ENCODE assay signal across 8 cellular contexts in genomic region chr15:90099868-90100854, GRCh38. TPM values are rescaled to one million over a fixed set of nuclear protein-coding genes. Genes with fewer than 3 reads are reported as not detected.
A peak's percentile ranks its signal among the peaks of the same experiment; 100 is the strongest.
DNase-seq lines count a peak whose midpoint lies in the region; ATAC-seq, FAIRE-seq and TF ChIP-seq lines count a peak whose summit lies in the region.

No MANE protein-coding gene starts in this region.

- FAIRE-seq in RCC 7860 (lab: Jason Lieb, UNC) = no peak

- no peaks in the 10 kb centered on the region for H3K36me3 ChIP-seq in OCI-LY7 (ENCODE audit: insufficient read depth, low read length)
- no peaks in the 10 kb centered on the region for H3K36me3 ChIP-seq in effector memory CD4-positive, alpha-beta T cell (ENCODE audit: control insufficient read depth, insufficient read depth, low read length)
- no peaks in the 10 kb centered on the region for H3K36me3 ChIP-seq in naive thymus-derived CD4-positive, alpha-beta T cell (ENCODE audit: control insufficient read depth in 2 of 3, insufficient read depth in 3 of 3, low read length in 3 of 3)

- H3K9me3 Mint-ChIP-seq in activated CD4-positive, alpha-beta T cell treated with anti-CD3 and anti-CD28 coated beads, Interleukin-2, amount 10 ng/mL, durations not matched to agents 7 days and 5 days = no peaks in the 10 kb centered on the region
- H3K9me3 Mint-ChIP-seq in naive thymus-derived CD4-positive, alpha-beta T cell = peaks cover 0 to 3% (median 0%) of the 10 kb centered on the region in 11 donors

- H3K4me1 Mint-ChIP-seq in activated CD4-positive, alpha-beta T cell treated with anti-CD3 and anti-CD28 coated beads, Interleukin-2, amount 10 ng/mL, durations not matched to agents 7 days and 5 days = peaks cover 71% of the 10 kb centered on the region
- H3K4me1 Mint-ChIP-seq in naive thymus-derived CD4-positive, alpha-beta T cell = peaks cover 61 to 81% (median 69%) of the 10 kb centered on the region in 7 donors

- TF ChIP-seq CTCF in OCI-LY7 (conservative IDR thresholded peaks at IDR 0.05; ENCODE audit: low read length) = no peak

- H3K79me2 ChIP-seq in OCI-LY7 (ENCODE audit: insufficient read depth, low read depth, low read length) = peaks cover 43% of the 10 kb centered on the region

- H2AFZ ChIP-seq in OCI-LY7 (ENCODE audit: low read length) = no peak overlapping the region

- peak overlapping the region; percentile 99 for H3K27ac ChIP-seq in OCI-LY7 (ENCODE audit: low read depth, low read length, poor library complexity, severe bottlenecking)
- H3K27ac ChIP-seq in effector memory CD4-positive, alpha-beta T cell (ENCODE audit: insufficient read depth, low read length, poor library complexity, severe bottlenecking) = peak overlapping the region; percentile 92
- H3K27ac ChIP-seq in naive thymus-derived CD4-positive, alpha-beta T cell (ENCODE audit: low read depth, low read length) = peak overlapping the region; percentile 90

- H3K27me3 Mint-ChIP-seq in activated CD4-positive, alpha-beta T cell treated with anti-CD3 and anti-CD28 coated beads, Interleukin-2, amount 10 ng/mL, durations not matched to agents 7 days and 5 days = peaks cover 2% of the 10 kb centered on the region
- peaks cover 0 to 13% (median 0%) of the 10 kb centered on the region in 5 donors for H3K27me3 Mint-ChIP-seq in naive thymus-derived CD4-positive, alpha-beta T cell

- H3K4me3 ChIP-seq in OCI-LY7 (ENCODE audit: low read depth, low read length, poor library complexity, severe bottlenecking) = peak overlapping the region; percentile 89
- H3K4me3 ChIP-seq in effector memory CD4-positive, alpha-beta T cell (ENCODE audit: insufficient read depth, low read depth, low read length, poor library complexity, severe bottlenecking) = peak overlapping the region; percentile 72
- peak overlapping the region; percentile 78 for H3K4me3 ChIP-seq in naive thymus-derived CD4-positive, alpha-beta T cell (ENCODE audit: low read length)

- BruUV-seq in OCI-LY7 (replicated peaks; lab: Mats Ljungman, UMichigan) = TSS peak; percentile 62

- H3K36me3 Mint-ChIP-seq in activated CD4-positive, alpha-beta T cell treated with anti-CD3 and anti-CD28 coated beads, Interleukin-2, amount 10 ng/mL, durations not matched to agents 7 days and 5 days (ENCODE audit: low read depth) = peaks cover 50% of the 10 kb centered on the region
- H3K36me3 Mint-ChIP-seq in naive thymus-derived CD4-positive, alpha-beta T cell = peaks cover 0 to 35% (median 0%) of the 10 kb centered on the region in 5 donors

- peak overlapping the region; percentile 95 for H3K4me2 ChIP-seq in OCI-LY7 (ENCODE audit: low read length)

- no peak for ATAC-seq in naive thymus-derived CD4-positive, alpha-beta T cell
- no peak for ATAC-seq in GM19395 (IDR thresholded peaks at IDR 0.05; ENCODE audit: unreplicated experiment)

- POLR2A ChIA-PET in activated CD4-positive, alpha-beta T cell treated with anti-CD3 and anti-CD28 coated beads, Interleukin-2, amount 10 ng/mL, durations not matched to agents 7 days and 5 days (lab: Charles Lee) = interaction anchor here (0.7 kb wide), 1 partner anchor 617 kb away, joined by 4 read pairs; the partner anchor contains the start of gene BLM
- POLR2A ChIA-PET in OCI-LY7 (lab: Charles Lee) = interaction anchor here (0.8 to 1.4 kb wide), 6 partner anchors 17 to 831 kb away, joined by 3 to 4 read pairs (median 4); no protein-coding TSS in a partner anchor
- POLR2A ChIA-PET in naive thymus-derived CD4-positive, alpha-beta T cell (lab: Charles Lee) = interaction anchor here (0.9 to 2.2 kb wide), 5 partner anchors 9 to 206 kb away, joined by 3 to 10 read pairs (median 4); partner anchors contain the start of genes AP3S2, SEMA4B and TTLL13

- H3K27ac Mint-ChIP-seq in activated CD4-positive, alpha-beta T cell treated with anti-CD3 and anti-CD28 coated beads, Interleukin-2, amount 10 ng/mL, durations not matched to agents 7 days and 5 days = peak overlapping the region; percentile 96
- peak overlapping the region; percentile 94 to 99 (median 98) for H3K27ac Mint-ChIP-seq in naive thymus-derived CD4-positive, alpha-beta T cell

- peaks cover 77% of the 10 kb centered on the region for H3K4me1 ChIP-seq in OCI-LY7 (ENCODE audit: insufficient read depth, low read length, poor library complexity, severe bottlenecking)
- peaks cover 52% of the 10 kb centered on the region for H3K4me1 ChIP-seq in effector memory CD4-positive, alpha-beta T cell (ENCODE audit: control insufficient read depth, insufficient read depth, low read length, poor library complexity, severe bottlenecking)
- peaks cover 56 to 65% of the 10 kb centered on the region in 2 donors for H3K4me1 ChIP-seq in naive thymus-derived CD4-positive, alpha-beta T cell (ENCODE audit: control insufficient read depth in 2 of 2, insufficient read depth in 2 of 2, low read length in 2 of 2)

- peak overlapping the region; percentile 75 for H3K4me3 Mint-ChIP-seq in activated CD4-positive, alpha-beta T cell treated with anti-CD3 and anti-CD28 coated beads, Interleukin-2, amount 10 ng/mL, durations not matched to agents 7 days and 5 days
- peak overlapping the region; percentile 80 to 97 (median 92) for H3K4me3 Mint-ChIP-seq in naive thymus-derived CD4-positive, alpha-beta T cell

- H3K9me3 ChIP-seq in OCI-LY7 (ENCODE audit: low read length) = no peaks in the 10 kb centered on the region
- H3K9me3 ChIP-seq in effector memory CD4-positive, alpha-beta T cell (ENCODE audit: control insufficient read depth, low read length) = no peaks in the 10 kb centered on the region
- H3K9me3 ChIP-seq in naive thymus-derived CD4-positive, alpha-beta T cell (ENCODE audit: control insufficient read depth in 2 of 3, low read length in 3 of 3) = no peaks in the 10 kb centered on the region

- intact Hi-C loops in OCI-LY7 (cut with micrococcal nuclease; ENCODE audit: unreplicated experiment) = loop anchor here (5.0 kb wide), 2 partner anchors 92 to 132 kb away; partner anchors contain the start of genes CIB1 and GDPGP1
- intact Hi-C loops in naive thymus-derived CD4-positive, alpha-beta T cell (cut with micrococcal nuclease) = loop anchor here (1.0 to 10.0 kb wide), 10 partner anchors 42 to 1752 kb away; partner anchors contain the start of genes BLM (in 1 of the 2), HDDC3 (in 1 of the 2), MESP1 (in 1 of the 2) and SEMA4B (in 1 of the 2)

- H3K9me2 ChIP-seq in OCI-LY7 (ENCODE audit: insufficient read depth, low read length) = no peaks in the 10 kb centered on the region

- CTCF ChIA-PET in activated CD4-positive, alpha-beta T cell treated with anti-CD3 and anti-CD28 coated beads, Interleukin-2, amount 10 ng/mL, durations not matched to agents 7 days and 5 days (lab: Charles Lee) = interaction anchor here (0.6 to 4.1 kb wide), 7 partner anchors 12 to 1211 kb away, joined by 3 to 21 read pairs (median 4); no protein-coding TSS in a partner anchor
- CTCF ChIA-PET in OCI-LY7 (lab: Charles Lee; ENCODE audit: unreplicated experiment) = interaction anchor here (1.0 kb wide), 1 partner anchor 38 kb away, joined by 3 read pairs; no protein-coding TSS in a partner anchor
- CTCF ChIA-PET in naive thymus-derived CD4-positive, alpha-beta T cell (lab: Charles Lee) = interaction anchor here (1.1 to 1.3 kb wide), 2 partner anchors 13 to 201 kb away, joined by 3 read pairs; no protein-coding TSS in a partner anchor

- no peaks in the 10 kb centered on the region for H4K20me1 ChIP-seq in OCI-LY7 (ENCODE audit: insufficient read depth, low read length)

- H3K27me3 ChIP-seq in effector memory CD4-positive, alpha-beta T cell (replicated peaks; ENCODE audit: control insufficient read depth, insufficient read depth, low read length, poor library complexity, severe bottlenecking) = no peaks in the 10 kb centered on the region
- H3K27me3 ChIP-seq in naive thymus-derived CD4-positive, alpha-beta T cell (ENCODE audit: control insufficient read depth in 2 of 2, insufficient read depth in 2 of 2, low read length in 2 of 2) = no peaks in the 10 kb centered on the region

- DNase-seq in activated CD4-positive, alpha-beta T cell treated with anti-CD3 and anti-CD28 coated beads, Interleukin-2, amount 10 ng/mL, durations not matched to agents 7 days and 5 days = peak; percentile 33
- DNase-seq in activated CD4-positive, alpha-beta T cell treated with anti-CD3 and anti-CD28 coated beads, Interleukin-2, amount 50 U/mL, for 1 hour = no peak
- DNase-seq in OCI-LY7 (ENCODE audit: low spot score) (peak; percentile 45), dedifferentiated amniotic fluid mesenchymal stem cell (ENCODE audit: extremely low spot score) (no peak), RCC 7860 (ENCODE audit: low spot score) (no peak)
- DNase-seq in effector memory CD4-positive, alpha-beta T cell = no peak
- DNase-seq in naive thymus-derived CD4-positive, alpha-beta T cell = peak in 1 of 9 donors; percentile 51

RNA-seq across cellular contexts. Expression of gene IDH2, which starts 2.1 kb away (rescaled TPM):
- 100 to 1,000 TPM; 332 to 349 TPM for total RNA-seq in activated CD4-positive, alpha-beta T cell treated with anti-CD3 and anti-CD28 coated beads, Interleukin-2, amount 10 ng/mL, durations not matched to agents 7 days and 5 days
- total RNA-seq in OCI-LY7 (2014; rRNA removed; shearing (Covaris generic)) = 204 and 220 TPM in 2 replicates
- total RNA-seq in OCI-LY7 (2022) = 216 and 224 TPM in 2 replicates
- 100 to 1,000 TPM in 1 of 5 experiments, 10 to 100 TPM in 4; 32.4 to 230 (median 33.7) TPM for total RNA-seq in naive thymus-derived CD4-positive, alpha-beta T cell
- polyA plus RNA-seq in naive thymus-derived CD4-positive, alpha-beta T cell = 10 to 100 TPM; 76.0 to 91.3 TPM

Comparison
In these comparisons a context has a peak if more than half of its experiments do, and no peak if none do; other contexts are left out.
1. DNase-seq: peak in activated CD4-positive, alpha-beta T cell treated with anti-CD3 and anti-CD28 coated beads, Interleukin-2, amount 10 ng/mL, durations not matched to agents 7 days and 5 days (single experiment) and OCI-LY7 (single experiment); none in activated CD4-positive, alpha-beta T cell treated with anti-CD3 and anti-CD28 coated beads, Interleukin-2, amount 50 U/mL, for 1 hour (single experiment), effector memory CD4-positive, alpha-beta T cell (0 of 3), dedifferentiated amniotic fluid mesenchymal stem cell (single experiment) and RCC 7860 (single experiment).
2. Peak in every context shown above with its lines, with median percentiles within 50 percentile points of each other: H3K27ac ChIP-seq and H3K4me3 ChIP-seq.